ENCODE assay signal across 1 cellular context in genomic region chr15:44728576-44729393, GRCh38.
A peak's percentile ranks its signal among the peaks of the same experiment; 100 is the strongest.
TF ChIP-seq lines count a peak whose summit lies in the region.

No MANE protein-coding gene starts in this region.

TF ChIP-seq in HepG2, 621 proteins besides CTCF, POLR2A, EP300 and RAD21 (continued from another document):
- no peak for TF ChIP-seq HMG20A (CRISPR knock-in tag; IDR thresholded peaks at IDR 0.05; ENCODE audit: borderline replicate concordance)
- TF ChIP-seq ZFAT (CRISPR knock-in tag; conservative IDR thresholded peaks at IDR 0.05) = no peak
- no peak for TF ChIP-seq ZNF589 (CRISPR knock-in tag; conservative IDR thresholded peaks at IDR 0.05)
- peak; percentile 15; the same call in 1 of the 2 replicates for TF ChIP-seq ZBTB26 (CRISPR knock-in tag; IDR thresholded peaks at IDR 0.05; ENCODE audit: borderline replicate concordance)
- no peak for TF ChIP-seq DNMT3B (CRISPR knock-in tag; conservative IDR thresholded peaks at IDR 0.05)
- no peak for TF ChIP-seq EZH2 (conservative IDR thresholded peaks at IDR 0.05; ENCODE audit: low read depth, low read length)
- no peak for TF ChIP-seq ZNF569 (CRISPR knock-in tag; IDR thresholded peaks at IDR 0.05; ENCODE audit: borderline replicate concordance)
- no peak for TF ChIP-seq FOXK2 (IDR thresholded peaks at IDR 0.05)
- TF ChIP-seq HMGXB3 (CRISPR knock-in tag; IDR thresholded peaks at IDR 0.05; ENCODE audit: borderline replicate concordance) = peak; percentile 69; the same call in 1 of the 2 replicates
- 0 out of 2 replicates have a peak, but pooled peaks have one; percentile 19 for TF ChIP-seq KMT2B (CRISPR knock-in tag; IDR thresholded peaks at IDR 0.05)
- TF ChIP-seq E2F2 (CRISPR knock-in tag; IDR thresholded peaks at IDR 0.05; ENCODE audit: borderline replicate concordance) = no peak
- TF ChIP-seq XBP1 (CRISPR knock-in tag; IDR thresholded peaks at IDR 0.05) = no peak
- no peak for TF ChIP-seq ZNF275 (CRISPR knock-in tag; IDR thresholded peaks at IDR 0.05; ENCODE audit: borderline replicate concordance)
- no peak for TF ChIP-seq ZNF333 (CRISPR knock-in tag; IDR thresholded peaks at IDR 0.05; ENCODE audit: borderline replicate concordance)
- TF ChIP-seq STAT5B (CRISPR knock-in tag; IDR thresholded peaks at IDR 0.05) = no peak
- peak; percentile 77 for TF ChIP-seq ELF1 (CRISPR knock-in tag; IDR thresholded peaks at IDR 0.05)
- TF ChIP-seq ZEB1 (IDR thresholded peaks at IDR 0.05; ENCODE audit: insufficient replicate concordance, low read depth) = no peak
- peak; percentile 37 for TF ChIP-seq AGO1 (IDR thresholded peaks at IDR 0.05; ENCODE audit: low read depth, low read length, poor library complexity, severe bottlenecking)
- 0 out of 2 replicates have a peak, but pooled peaks have one; percentile 33 for TF ChIP-seq ZNF335 (CRISPR knock-in tag; IDR thresholded peaks at IDR 0.05)
- no peak for TF ChIP-seq TCF12 (IDR thresholded peaks at IDR 0.05)
- no peak for TF ChIP-seq TCF12 (CRISPR knock-in tag; IDR thresholded peaks at IDR 0.05)
- no peak for TF ChIP-seq CSRNP2 (CRISPR knock-in tag; conservative IDR thresholded peaks at IDR 0.05; ENCODE audit: low read depth)
- TF ChIP-seq MNT (IDR thresholded peaks at IDR 0.05) = no peak
- no peak for TF ChIP-seq RORA (CRISPR knock-in tag; IDR thresholded peaks at IDR 0.05)
- TF ChIP-seq NFATC3 (CRISPR knock-in tag; IDR thresholded peaks at IDR 0.05) = no peak
- no peak for TF ChIP-seq MEIS2 (CRISPR knock-in tag; IDR thresholded peaks at IDR 0.05)
- peak; percentile 74 for TF ChIP-seq ZFY (CRISPR knock-in tag; IDR thresholded peaks at IDR 0.05)
- TF ChIP-seq DMAP1 (CRISPR knock-in tag; IDR thresholded peaks at IDR 0.05) = peak; percentile 66
- TF ChIP-seq ZNF512 (CRISPR knock-in tag; IDR thresholded peaks at IDR 0.05) = no peak
